1 cellular context compared by ENCODE assay signal in the genomic region with DNA sequence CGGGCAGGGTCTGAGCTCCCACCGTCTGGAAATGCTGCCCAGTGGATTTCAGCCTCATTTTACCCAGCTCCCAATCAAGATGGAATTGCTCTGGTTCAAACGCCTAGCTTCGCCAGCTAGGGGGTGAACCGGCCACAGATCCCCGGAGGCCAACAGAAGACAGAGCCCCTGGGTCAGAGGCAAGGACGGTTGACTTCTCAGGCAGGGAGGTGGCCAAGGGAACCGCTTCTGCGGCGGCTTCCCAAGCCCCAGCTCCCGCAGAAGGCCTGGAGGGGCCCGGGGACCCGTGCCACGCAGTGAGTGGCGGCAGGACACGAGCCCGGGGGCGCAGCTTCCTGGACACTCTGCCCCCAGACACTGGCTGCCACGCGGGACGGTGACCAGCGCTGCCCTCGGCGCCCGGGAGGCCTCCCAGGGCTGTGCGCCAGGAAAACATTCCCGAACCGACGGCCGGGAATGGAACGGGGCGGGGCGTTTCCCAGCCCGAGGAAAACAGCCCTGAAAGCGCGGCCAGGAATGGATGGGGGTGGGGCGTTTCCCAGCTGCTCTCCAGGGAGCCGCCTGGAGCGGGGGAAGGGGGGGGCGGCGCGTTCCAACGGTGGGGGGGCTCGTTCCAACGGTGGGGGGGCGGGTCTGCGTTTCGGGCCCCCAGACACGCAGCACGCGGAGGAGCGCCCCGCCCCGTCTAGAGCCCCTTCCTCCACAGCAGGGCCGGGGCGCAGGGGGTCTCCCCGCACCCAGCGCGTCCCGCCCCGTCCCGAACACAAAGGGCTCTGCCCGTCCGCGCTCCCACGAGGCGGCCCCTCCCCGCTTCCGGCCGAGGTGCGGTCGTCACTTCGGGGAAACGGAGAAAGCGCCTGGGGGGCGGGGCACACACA.
TF ChIP-seq lines count a peak whose summit lies in the region.

No MANE protein-coding gene starts in this region.

TF ChIP-seq in K562, 482 proteins besides CTCF, POLR2A, EP300 and RAD21 (continues in another document):
- no peak for TF ChIP-seq CHD2 (IDR thresholded peaks at IDR 0.05; ENCODE audit: low read depth, low read length)
- no peak for TF ChIP-seq HMG20A (CRISPR knock-in tag; conservative IDR thresholded peaks at IDR 0.05)
- no peak for TF ChIP-seq ZBTB5 (IDR thresholded peaks at IDR 0.05)
- no peak for TF ChIP-seq SREBF1 (IDR thresholded peaks at IDR 0.05; ENCODE audit: borderline replicate concordance, low read depth, low read length)
- TF ChIP-seq, protein P1, sequence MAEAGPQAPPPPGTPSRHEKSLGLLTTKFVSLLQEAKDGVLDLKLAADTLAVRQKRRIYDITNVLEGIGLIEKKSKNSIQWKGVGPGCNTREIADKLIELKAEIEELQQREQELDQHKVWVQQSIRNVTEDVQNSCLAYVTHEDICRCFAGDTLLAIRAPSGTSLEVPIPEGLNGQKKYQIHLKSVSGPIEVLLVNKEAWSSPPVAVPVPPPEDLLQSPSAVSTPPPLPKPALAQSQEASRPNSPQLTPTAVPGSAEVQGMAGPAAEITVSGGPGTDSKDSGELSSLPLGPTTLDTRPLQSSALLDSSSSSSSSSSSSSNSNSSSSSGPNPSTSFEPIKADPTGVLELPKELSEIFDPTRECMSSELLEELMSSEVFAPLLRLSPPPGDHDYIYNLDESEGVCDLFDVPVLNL (CRISPR knock-in tag; IDR thresholded peaks at IDR 0.05; ENCODE audit: low read depth) = no peak
- no peak for TF ChIP-seq NR1H2 (CRISPR knock-in tag; IDR thresholded peaks at IDR 0.05)
- peak; percentile 89 for TF ChIP-seq TCF15 (CRISPR knock-in tag; IDR thresholded peaks at IDR 0.05)
- TF ChIP-seq LARP7 (IDR thresholded peaks at IDR 0.05) = no peak
- TF ChIP-seq PHB (CRISPR knock-in tag; IDR thresholded peaks at IDR 0.05) = peak; percentile 93
- TF ChIP-seq KDM2B (CRISPR knock-in tag; IDR thresholded peaks at IDR 0.05) = no peak; the same call in 1 of the 2 replicates
- TF ChIP-seq CCNT2 (IDR thresholded peaks at IDR 0.05; ENCODE audit: borderline replicate concordance, extremely low read depth, insufficient read length, low read depth, low read length) = no peak
- TF ChIP-seq ZNF224 (CRISPR knock-in tag; IDR thresholded peaks at IDR 0.05) = no peak
- peak; percentile 44; the same call in 1 of the 2 replicates for TF ChIP-seq ZNF354B (CRISPR knock-in tag; IDR thresholded peaks at IDR 0.05)
- TF ChIP-seq BRD4 (IDR thresholded peaks at IDR 0.05) = peak; percentile 96
- no peak for TF ChIP-seq POLR3A (IDR thresholded peaks at IDR 0.05; ENCODE audit: borderline replicate concordance, extremely low read depth, insufficient read depth, insufficient read length)
- no peak for TF ChIP-seq CBX5 (IDR thresholded peaks at IDR 0.05; ENCODE audit: borderline replicate concordance, low read depth)
- TF ChIP-seq ATF1 (CRISPR knock-in tag; IDR thresholded peaks at IDR 0.05) = no peak
- TF ChIP-seq ATF1 (tag; IDR thresholded peaks at IDR 0.05) = peak; percentile 51
- TF ChIP-seq RFX1 (IDR thresholded peaks at IDR 0.05) = no peak
- TF ChIP-seq SOX6 (IDR thresholded peaks at IDR 0.05) = no peak
- no peak for TF ChIP-seq TCF7L2 (IDR thresholded peaks at IDR 0.05; ENCODE audit: low read depth, low read length)
- TF ChIP-seq, protein P2, sequence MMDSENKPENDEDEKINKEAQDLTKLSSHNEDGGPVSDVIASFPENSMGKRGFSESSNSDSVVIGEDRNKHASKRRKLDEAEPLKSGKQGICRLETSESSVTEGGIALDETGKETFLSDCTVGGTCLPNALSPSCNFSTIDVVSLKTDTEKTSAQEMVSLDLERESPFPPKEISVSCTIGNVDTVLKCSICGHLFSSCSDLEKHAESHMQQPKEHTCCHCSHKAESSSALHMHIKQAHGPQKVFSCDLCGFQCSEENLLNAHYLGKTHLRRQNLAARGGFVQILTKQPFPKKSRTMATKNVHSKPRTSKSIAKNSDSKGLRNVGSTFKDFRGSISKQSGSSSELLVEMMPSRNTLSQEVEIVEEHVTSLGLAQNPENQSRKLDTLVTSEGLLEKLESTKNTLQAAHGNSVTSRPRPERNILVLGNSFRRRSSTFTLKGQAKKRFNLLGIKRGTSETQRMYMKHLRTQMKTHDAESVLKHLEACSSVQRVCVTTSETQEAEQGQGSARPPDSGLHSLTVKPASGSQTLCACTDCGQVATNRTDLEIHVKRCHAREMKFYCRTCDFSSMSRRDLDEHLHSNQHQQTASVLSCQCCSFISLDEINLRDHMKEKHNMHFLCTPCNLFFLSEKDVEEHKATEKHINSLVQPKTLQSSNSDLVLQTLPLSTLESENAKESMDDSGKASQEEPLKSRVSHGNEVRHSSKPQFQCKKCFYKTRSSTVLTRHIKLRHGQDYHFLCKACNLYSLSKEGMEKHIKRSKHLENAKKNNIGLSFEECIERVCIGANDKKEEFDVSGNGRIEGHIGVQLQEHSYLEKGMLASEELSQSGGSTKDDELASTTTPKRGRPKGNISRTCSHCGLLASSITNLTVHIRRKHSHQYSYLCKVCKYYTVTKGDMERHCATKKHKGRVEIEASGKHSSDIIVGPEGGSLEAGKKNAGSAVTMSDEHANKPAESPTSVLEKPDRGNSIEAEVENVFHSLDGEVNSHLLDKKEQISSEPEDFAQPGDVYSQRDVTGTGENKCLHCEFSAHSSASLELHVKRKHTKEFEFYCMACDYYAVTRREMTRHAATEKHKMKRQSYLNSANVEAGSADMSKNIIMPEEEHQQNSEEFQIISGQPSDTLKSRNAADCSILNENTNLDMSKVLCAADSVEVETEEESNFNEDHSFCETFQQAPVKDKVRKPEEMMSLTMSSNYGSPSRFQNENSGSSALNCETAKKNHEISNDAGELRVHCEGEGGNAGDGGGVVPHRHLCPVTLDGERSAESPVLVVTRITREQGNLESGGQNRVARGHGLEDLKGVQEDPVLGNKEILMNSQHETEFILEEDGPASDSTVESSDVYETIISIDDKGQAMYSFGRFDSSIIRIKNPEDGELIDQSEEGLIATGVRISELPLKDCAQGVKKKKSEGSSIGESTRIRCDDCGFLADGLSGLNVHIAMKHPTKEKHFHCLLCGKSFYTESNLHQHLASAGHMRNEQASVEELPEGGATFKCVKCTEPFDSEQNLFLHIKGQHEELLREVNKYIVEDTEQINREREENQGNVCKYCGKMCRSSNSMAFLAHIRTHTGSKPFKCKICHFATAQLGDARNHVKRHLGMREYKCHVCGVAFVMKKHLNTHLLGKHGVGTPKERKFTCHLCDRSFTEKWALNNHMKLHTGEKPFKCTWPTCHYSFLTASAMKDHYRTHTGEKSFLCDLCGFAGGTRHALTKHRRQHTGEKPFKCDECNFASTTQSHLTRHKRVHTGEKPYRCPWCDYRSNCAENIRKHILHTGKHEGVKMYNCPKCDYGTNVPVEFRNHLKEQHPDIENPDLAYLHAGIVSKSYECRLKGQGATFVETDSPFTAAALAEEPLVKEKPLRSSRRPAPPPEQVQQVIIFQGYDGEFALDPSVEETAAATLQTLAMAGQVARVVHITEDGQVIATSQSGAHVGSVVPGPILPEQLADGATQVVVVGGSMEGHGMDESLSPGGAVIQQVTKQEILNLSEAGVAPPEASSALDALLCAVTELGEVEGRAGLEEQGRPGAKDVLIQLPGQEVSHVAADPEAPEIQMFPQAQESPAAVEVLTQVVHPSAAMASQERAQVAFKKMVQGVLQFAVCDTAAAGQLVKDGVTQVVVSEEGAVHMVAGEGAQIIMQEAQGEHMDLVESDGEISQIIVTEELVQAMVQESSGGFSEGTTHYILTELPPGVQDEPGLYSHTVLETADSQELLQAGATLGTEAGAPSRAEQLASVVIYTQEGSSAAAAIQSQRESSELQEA (IDR thresholded peaks at IDR 0.05; ENCODE audit: low read depth) = no peak
- TF ChIP-seq, protein P3, sequence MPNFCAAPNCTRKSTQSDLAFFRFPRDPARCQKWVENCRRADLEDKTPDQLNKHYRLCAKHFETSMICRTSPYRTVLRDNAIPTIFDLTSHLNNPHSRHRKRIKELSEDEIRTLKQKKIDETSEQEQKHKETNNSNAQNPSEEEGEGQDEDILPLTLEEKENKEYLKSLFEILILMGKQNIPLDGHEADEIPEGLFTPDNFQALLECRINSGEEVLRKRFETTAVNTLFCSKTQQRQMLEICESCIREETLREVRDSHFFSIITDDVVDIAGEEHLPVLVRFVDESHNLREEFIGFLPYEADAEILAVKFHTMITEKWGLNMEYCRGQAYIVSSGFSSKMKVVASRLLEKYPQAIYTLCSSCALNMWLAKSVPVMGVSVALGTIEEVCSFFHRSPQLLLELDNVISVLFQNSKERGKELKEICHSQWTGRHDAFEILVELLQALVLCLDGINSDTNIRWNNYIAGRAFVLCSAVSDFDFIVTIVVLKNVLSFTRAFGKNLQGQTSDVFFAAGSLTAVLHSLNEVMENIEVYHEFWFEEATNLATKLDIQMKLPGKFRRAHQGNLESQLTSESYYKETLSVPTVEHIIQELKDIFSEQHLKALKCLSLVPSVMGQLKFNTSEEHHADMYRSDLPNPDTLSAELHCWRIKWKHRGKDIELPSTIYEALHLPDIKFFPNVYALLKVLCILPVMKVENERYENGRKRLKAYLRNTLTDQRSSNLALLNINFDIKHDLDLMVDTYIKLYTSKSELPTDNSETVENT (CRISPR knock-in tag; IDR thresholded peaks at IDR 0.05) = peak; percentile 18; the same call in 1 of the 2 replicates
- no peak for TF ChIP-seq RBM25 (IDR thresholded peaks at IDR 0.05; ENCODE audit: low read depth, low read length, severe bottlenecking)
- TF ChIP-seq ZNF124 (CRISPR knock-in tag; IDR thresholded peaks at IDR 0.05) = no peak
- TF ChIP-seq ZNF639 (CRISPR knock-in tag; conservative IDR thresholded peaks at IDR 0.05 in 1 of 2, IDR thresholded peaks at IDR 0.05 in 1 of 2) = peak in 1 of 2 experiments; percentile 85; a peak in 1 of 4 replicates
- no peak for TF ChIP-seq DIDO1 (tag; IDR thresholded peaks at IDR 0.05; ENCODE audit: low read depth)
- TF ChIP-seq HNRNPK (IDR thresholded peaks at IDR 0.05; ENCODE audit: low read depth, low read length, poor library complexity, severe bottlenecking) = no peak
- TF ChIP-seq ZNF140 (CRISPR knock-in tag; IDR thresholded peaks at IDR 0.05) = no peak
- no peak for TF ChIP-seq RBBP5 (IDR thresholded peaks at IDR 0.05; ENCODE audit: borderline replicate concordance, insufficient read depth, low read length, poor library complexity, severe bottlenecking)
- TF ChIP-seq POLR2AphosphoS5 (IDR thresholded peaks at IDR 0.05; ENCODE audit: control insufficient read depth, insufficient read depth, low read depth, low read length) = peak; percentile 8; the same call in 1 of the 2 replicates
- TF ChIP-seq ASH1L (IDR thresholded peaks at IDR 0.05; ENCODE audit: borderline replicate concordance, low read depth, partially characterized antibody) = no peak
- no peak for TF ChIP-seq TOE1 (IDR thresholded peaks at IDR 0.05; ENCODE audit: borderline replicate concordance)
- no peak for TF ChIP-seq TOE1 (CRISPR knock-in tag; IDR thresholded peaks at IDR 0.05; ENCODE audit: borderline replicate concordance, low read depth)
- TF ChIP-seq SRSF3 (IDR thresholded peaks at IDR 0.05; ENCODE audit: insufficient read depth, low read length) = 0 out of 2 replicates have a peak, but pooled peaks have one; percentile 80
- TF ChIP-seq CEBPG (CRISPR knock-in tag; IDR thresholded peaks at IDR 0.05) = no peak
- no peak for TF ChIP-seq CEBPG (tag; conservative IDR thresholded peaks at IDR 0.05 in 1 of 2, IDR thresholded peaks at IDR 0.05 in 1 of 2)
- TF ChIP-seq RNF219 (CRISPR knock-in tag; IDR thresholded peaks at IDR 0.05) = no peak
- 0 out of 2 replicates have a peak, but pooled peaks have one; percentile 24 for TF ChIP-seq ZNF57 (CRISPR knock-in tag; IDR thresholded peaks at IDR 0.05)
- TF ChIP-seq MXI1 (IDR thresholded peaks at IDR 0.05; ENCODE audit: low read depth, low read length) = no peak
- TF ChIP-seq ZFP1 (CRISPR knock-in tag; IDR thresholded peaks at IDR 0.05) = 0 out of 2 replicates have a peak, but pooled peaks have one; percentile 48
- TF ChIP-seq SMAD4 (CRISPR knock-in tag; conservative IDR thresholded peaks at IDR 0.05) = peak; percentile 98
- peak; percentile 39 for TF ChIP-seq KDM5B (IDR thresholded peaks at IDR 0.05; ENCODE audit: insufficient replicate concordance, low read depth, low read length)
- TF ChIP-seq NONO (IDR thresholded peaks at IDR 0.05; ENCODE audit: low read depth in 2 of 2, low read length in 1 of 2) = peak in 1 of 2 experiments; percentile 55; a peak in 1 of 4 replicates
- peak; percentile 72; the same call in 1 of the 2 replicates for TF ChIP-seq ELF2 (CRISPR knock-in tag; IDR thresholded peaks at IDR 0.05)
